In genomic region chr17:62809656-62810055, GRCh38 we compare ENCODE assay signal across 18 cellular contexts. TPM values are rescaled to one million over a fixed set of nuclear protein-coding genes. Genes with fewer than 3 reads are reported as not detected.
DNase-seq lines count a peak whose midpoint lies in the region; ATAC-seq, FAIRE-seq and TF ChIP-seq lines count a peak whose summit lies in the region.
"Had no signal": no experiment of that assay in that cellular context is flagged by ENCODE, and none has a peak within 500 bp of the region (broad histone marks: within the 10 kb centered on the region; RNA-seq: fewer than 3 reads in every experiment).

No MANE protein-coding gene starts in this region.

- DNase-seq in A549 (ENCODE audit: low read depth in 1 of 2, low spot score in 1 of 2) (no peak), HCEC 1CT (peak; percentile 7), choroid plexus epithelial cell (ENCODE audit: low read depth) (peak; percentile 30), nephron progenitor cell (no peak), AG08395 (ENCODE audit: low spot score) (no peak), testis (no peak), suprapubic skin (ENCODE audit: low spot score in 2 of 2) (no peak)
- no peak for DNase-seq in activated T-cell treated with anti-CD3 and anti-CD28 coated beads, Interleukin-2, amount 50 U/mL, for 48 hours
- DNase-seq: CD4-positive, alpha-beta T cell; DND-41; H7; NCI-H1417; NCI-H1930; NCI-H2171 treated with DMSO at 0.1 percent for 48 hours; NCI-H774 had no signal

- H3K4me3 ChIP-seq in A549 (no peak overlapping the region), choroid plexus epithelial cell (ENCODE audit: low read depth, low read length) (no peak overlapping the region), testis (no peak overlapping the region), suprapubic skin (no peak overlapping the region)

- TF ChIP-seq CTCF in A549 (IDR thresholded peaks at IDR 0.05) (no peak), choroid plexus epithelial cell (conservative IDR thresholded peaks at IDR 0.05; ENCODE audit: low read depth, low read length) (no peak), nephron progenitor cell (IDR thresholded peaks at IDR 0.05) (no peak), testis (IDR thresholded peaks at IDR 0.05) (no peak), suprapubic skin (IDR thresholded peaks at IDR 0.05) (no peak)

- no peaks in the 10 kb centered on the region for H3K9me3 ChIP-seq in A549
- H3K9me3 ChIP-seq in testis = no peaks in the 10 kb centered on the region
- no peaks in the 10 kb centered on the region for H3K9me3 ChIP-seq in suprapubic skin

- POLR2A ChIA-PET in A549 (lab: Yijun Ruan, JAX) = no interaction called here

- no peaks in the 10 kb centered on the region for H3K27me3 ChIP-seq in testis
- H3K27me3 ChIP-seq in suprapubic skin = peaks cover 11% of the 10 kb centered on the region

- TF ChIP-seq EP300 in A549 (IDR thresholded peaks at IDR 0.05) (no peak), suprapubic skin (IDR thresholded peaks at IDR 0.05) (no peak)

- no peak for FAIRE-seq in A549 (lab: Jason Lieb, UNC)
- FAIRE-seq: A204.1 had no signal

- peak overlapping the region; percentile 22 for H3K4me3 Mint-ChIP-seq in nephron progenitor cell
- H3K4me3 Mint-ChIP-seq: CD4-positive, alpha-beta T cell had no signal

- intact Hi-C loops in testis (cut with DNase I; ENCODE audit: low total_unique reads) = no loop called here

- H3K27me3 Mint-ChIP-seq in nephron progenitor cell (ENCODE audit: low read depth, poor library complexity) = peaks cover 16% of the 10 kb centered on the region

- H3K36me3 ChIP-seq in testis (ENCODE audit: low read depth, missing control alignments) = no peaks in the 10 kb centered on the region
- H3K36me3 ChIP-seq in suprapubic skin = no peaks in the 10 kb centered on the region

- no peaks in the 10 kb centered on the region for H3K36me3 Mint-ChIP-seq in nephron progenitor cell (ENCODE audit: low read depth)
- H3K36me3 Mint-ChIP-seq: IgD-negative memory B cell had no signal

- no peak overlapping the region for H3K4me2 ChIP-seq in A549

- H3K27ac Mint-ChIP-seq in nephron progenitor cell = no peak overlapping the region
- H3K27ac Mint-ChIP-seq: CD4-positive, alpha-beta T cell; IgD-negative memory B cell had no signal

- ATAC-seq in A549 = no peak

- TF ChIP-seq POLR2A in A549 (IDR thresholded peaks at IDR 0.05; ENCODE audit: low read length) (no peak), testis (IDR thresholded peaks at IDR 0.05) (no peak), suprapubic skin (IDR thresholded peaks at IDR 0.05) (no peak)

- peak overlapping the region; percentile 18 to 42; a peak in 3 of 6 replicates for H3K27ac ChIP-seq in A549
- H3K27ac ChIP-seq in testis = no peak overlapping the region
- H3K27ac ChIP-seq in suprapubic skin = no peak overlapping the region

- peaks cover 42% of the 10 kb centered on the region for H3K4me1 Mint-ChIP-seq in nephron progenitor cell

- no peak for TF ChIP-seq RAD21 in A549 (conservative IDR thresholded peaks at IDR 0.05 in 1 of 2, IDR thresholded peaks at IDR 0.05 in 1 of 2)

- CTCF ChIA-PET in A549 (lab: Yijun Ruan, JAX) = interaction anchor here (0.5 to 1.8 kb wide), 5 partner anchors 10 to 30 kb away, joined by 3 to 10 read pairs (median 4); no protein-coding TSS in a partner anchor

- 76% methylated on average over 4 of the region's 4 CpGs for WGBS in A549 (ENCODE audit: missing lambda C conversion rate)
- WGBS in testis, 2 donors = 69 to 72% methylated on average over 4 of the region's 4 CpGs
- WGBS in suprapubic skin = 92% methylated on average over 4 of the region's 4 CpGs

- peaks cover 24% of the 10 kb centered on the region for H3K9me3 Mint-ChIP-seq in nephron progenitor cell

- H3K4me1 ChIP-seq in A549 (peaks cover 27% of the 10 kb centered on the region), testis (no peaks in the 10 kb centered on the region), suprapubic skin (peaks cover 8% of the 10 kb centered on the region)

TF ChIP-seq in A549, 52 proteins besides CTCF, POLR2A, EP300 and RAD21:
- no peak for TF ChIP-seq HMGXB4 (CRISPR knock-in tag; IDR thresholded peaks at IDR 0.05; ENCODE audit: borderline replicate concordance)
- no peak for TF ChIP-seq KDM5A (IDR thresholded peaks at IDR 0.05)
- no peak for TF ChIP-seq HOXA7 (CRISPR knock-in tag; IDR thresholded peaks at IDR 0.05)
- no peak for TF ChIP-seq JUNB (IDR thresholded peaks at IDR 0.05)
- no peak for TF ChIP-seq CEBPB (IDR thresholded peaks at IDR 0.05)
- TF ChIP-seq BHLHE40 (IDR thresholded peaks at IDR 0.05; ENCODE audit: low read depth, low read length) = no peak
- TF ChIP-seq JUN (IDR thresholded peaks at IDR 0.05) = no peak
- no peak for TF ChIP-seq RFX5 (IDR thresholded peaks at IDR 0.05)
- no peak for TF ChIP-seq SMC3 (IDR thresholded peaks at IDR 0.05)
- TF ChIP-seq TP53 (CRISPR knock-in tag; IDR thresholded peaks at IDR 0.05) = no peak
- no peak for TF ChIP-seq REST (IDR thresholded peaks at IDR 0.05)
- TF ChIP-seq EHF (CRISPR knock-in tag; IDR thresholded peaks at IDR 0.05) = no peak
- TF ChIP-seq ZSCAN20 (CRISPR knock-in tag; IDR thresholded peaks at IDR 0.05) = no peak

RNA-seq across cellular contexts. Expression of gene MARCHF10, which starts 1.5 kb away (rescaled TPM):
- polyA plus RNA-seq in A549 (2011; rRNA removed) = 0.57 and 0.73 TPM in 2 replicates
- 0.52 and 0.60 TPM in 2 replicates for polyA plus RNA-seq in A549 (2012; cell fraction: cytosol; rRNA removed)
- 0.31 and 0.34 TPM in 2 replicates for polyA plus RNA-seq in A549 (2012; cell fraction: nucleus; rRNA removed)
- polyA plus RNA-seq in A549 (2017; fragmentation: RNase III; extraction: RNeasy Plus Mini Kit Qiagen cat#74134 plus additional on column Dnase treatment) = 0.42 to 0.69 TPM (median 0.43 TPM) in 3 replicates
- polyA minus RNA-seq in A549 (2011; rRNA and poly(A)+ RNA removed) = 1.2 TPM in 1 of 2 replicates, not detected in the other
- total RNA-seq in testis = 100 to 1,000 TPM in 1 of 2 donors, 10 to 100 TPM in 1; 61.5 to 118 TPM
- 266 TPM for polyA plus RNA-seq in testis (ENCODE audit: insufficient read depth, low read depth, low replicate concordance)
- not detected for total RNA-seq in suprapubic skin
- total RNA-seq: CD4-positive, alpha-beta T cell; NCI-H460 had no signal

Comparison
In these comparisons a context has a peak if more than half of its experiments do, and no peak if none do; other contexts are left out.
1. DNase-seq: peak in HCEC 1CT (single experiment) and choroid plexus epithelial cell (single experiment); none in A549 (0 of 2), nephron progenitor cell (single experiment), activated T-cell treated with anti-CD3 and anti-CD28 coated beads, Interleukin-2, amount 50 U/mL, for 48 hours (0 of 2), AG08395 (single experiment), testis (single experiment) and suprapubic skin (0 of 2).
2. H3K27ac ChIP-seq: peak in A549 (2 of 2); none in testis (0 of 2) and suprapubic skin (single experiment).
3. RNA of gene MARCHF10, which starts 1.5 kb away (total RNA-seq): 61.5 to 118 TPM in testis; not detected in suprapubic skin; every median in the first group is over 10 times any median in the second.